Comparison of ENCODE assay signal across 8 cellular contexts in the genomic region with DNA sequence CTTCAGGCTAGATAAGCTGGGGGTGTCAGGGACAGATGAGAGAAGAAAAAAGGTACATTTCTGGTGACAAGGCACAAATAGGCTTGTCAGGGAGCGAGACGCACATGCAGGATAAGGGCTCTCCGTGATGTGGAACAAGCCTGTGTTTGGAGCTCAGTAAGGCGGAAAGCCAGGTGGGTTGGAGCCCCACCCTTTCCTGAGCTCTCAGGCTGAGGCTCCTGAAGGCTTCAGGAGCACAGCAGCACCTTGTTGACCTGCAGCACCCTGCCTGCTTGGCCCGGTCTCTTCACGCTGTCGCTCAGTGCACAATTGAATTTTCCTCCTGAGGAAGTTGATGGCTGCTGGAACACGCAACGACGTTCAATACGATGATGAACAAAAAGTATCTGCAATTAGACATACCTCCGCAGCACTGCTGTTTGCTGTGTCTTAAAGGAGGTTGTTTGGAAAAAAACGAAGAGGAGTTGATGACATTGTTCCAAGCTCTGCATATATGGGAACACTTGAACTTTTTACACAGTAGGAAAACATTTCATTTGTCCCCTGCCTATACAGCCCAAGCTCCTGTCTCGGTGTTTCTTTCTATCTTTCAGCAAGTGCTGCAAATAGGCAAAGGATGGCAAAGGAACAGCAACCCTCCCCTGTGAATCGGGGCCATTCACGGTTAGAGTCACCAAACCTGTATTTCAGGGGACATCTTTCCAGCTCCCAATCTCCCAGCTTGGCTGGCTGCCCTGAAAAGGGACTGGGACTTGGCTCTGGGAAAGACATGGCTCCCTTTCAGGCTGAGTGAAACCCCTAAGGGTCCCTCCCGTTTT. TPM values are rescaled to one million over a fixed set of nuclear protein-coding genes. Genes with fewer than 3 reads are reported as not detected.
DNase-seq lines count a peak whose midpoint lies in the region; TF ChIP-seq lines count a peak whose summit lies in the region.
"Had no signal": no experiment of that assay in that cellular context is flagged by ENCODE, and none has a peak within 500 bp of the region (broad histone marks: within the 10 kb centered on the region; RNA-seq: fewer than 3 reads in every experiment).

No MANE protein-coding gene starts in this region.

- H3K4me3 ChIP-seq in HUES48 (ENCODE audit: low read depth, low read length): peak overlapping the region; percentile 43
- no peak overlapping the region for H3K4me3 ChIP-seq in sigmoid colon

- intact Hi-C loops in sigmoid colon (cut with DNase I): no loop called here

- TF ChIP-seq EP300 in sigmoid colon (IDR thresholded peaks at IDR 0.05): no peak

- no peaks in the 10 kb centered on the region for H3K27me3 ChIP-seq in HUES48 (ENCODE audit: control insufficient read depth, insufficient read depth, low read length)
- H3K27me3 ChIP-seq in sigmoid colon: no peaks in the 10 kb centered on the region

- TF ChIP-seq CTCF in sigmoid colon (IDR thresholded peaks at IDR 0.05): no peak

- H3K9me3 ChIP-seq in HUES48 (ENCODE audit: control insufficient read depth, insufficient read depth, low read length) (no peaks in the 10 kb centered on the region), sigmoid colon (no peaks in the 10 kb centered on the region)

- H3K36me3 ChIP-seq in HUES48 (ENCODE audit: control insufficient read depth, insufficient read depth, low read length) (no peaks in the 10 kb centered on the region), sigmoid colon (no peaks in the 10 kb centered on the region)

- DNase-seq in NCI-H345 treated with DMSO at 0.1 percent for 48 hours (lab: John Stamatoyannopoulos, UW; ENCODE audit: unreplicated experiment) (peak; percentile 45), iPS-NIHi11 (ENCODE audit: low spot score) (peak; percentile 42), sigmoid colon (peak; percentile 36), amniotic stem cell (lab: John Stamatoyannopoulos, UW) (no peak), cortex of kidney (lab: John Stamatoyannopoulos, UW) (no peak), pons (ENCODE audit: low spot score) (no peak)
- DNase-seq: activated CD8-positive, alpha-beta memory T cell treated with anti-CD3 and anti-CD28 coated beads, Interleukin-2, amount 50 U/mL, for 48 hours had no signal

- 37 to 75% methylated on average over 17 of the region's 17 CpGs for WGBS in sigmoid colon, 2 donors

- TF ChIP-seq POLR2A in sigmoid colon (IDR thresholded peaks at IDR 0.05): no peak

- peaks cover 64% of the 10 kb centered on the region for H3K4me1 ChIP-seq in HUES48 (ENCODE audit: control insufficient read depth, insufficient read depth, low read length)
- no peaks in the 10 kb centered on the region for H3K4me1 ChIP-seq in sigmoid colon

- H3K27ac ChIP-seq in HUES48 (ENCODE audit: low read depth, low read length) (peak overlapping the region; percentile 79), sigmoid colon (no peak overlapping the region)

- H3K9ac ChIP-seq in HUES48 (ENCODE audit: low read depth, low read length): 0 out of 2 replicates have a peak overlapping the region, but pooled peaks have one; percentile 33

RNA-seq across cellular contexts. Expression of gene SERP2, which starts 29.5 kb away (rescaled TPM):
- 1 to 10 TPM; 6.9 to 9.6 (median 8.6) TPM for total RNA-seq in sigmoid colon
- 1 to 10 TPM; 3.2 to 6.0 (median 5.0) TPM for polyA plus RNA-seq in sigmoid colon

Comparison
In these comparisons a context has a peak if more than half of its experiments do, and no peak if none do; other contexts are left out.
1. DNase-seq: peak in NCI-H345 treated with DMSO at 0.1 percent for 48 hours (single experiment), iPS-NIHi11 (single experiment) and sigmoid colon (single experiment); none in amniotic stem cell (single experiment), cortex of kidney (single experiment) and pons (single experiment).